Comparison of ENCODE assay signal across 8 cellular contexts in genomic region chrX:33434256-33435092, GRCh38.
DNase-seq lines count a peak whose midpoint lies in the region; ATAC-seq and TF ChIP-seq lines count a peak whose summit lies in the region.

No MANE protein-coding gene starts in this region.

- no peak overlapping the region for H3K27ac ChIP-seq in thoracic aorta

- no peaks in the 10 kb centered on the region for H3K27me3 ChIP-seq in thoracic aorta (replicated peaks; ENCODE audit: insufficient read depth)

- H3K36me3 Mint-ChIP-seq in endothelial cell (ENCODE audit: low read depth, unreplicated experiment) (no peaks in the 10 kb centered on the region), mesothelial cell of epicardium (no peaks in the 10 kb centered on the region)

- H3K4me1 Mint-ChIP-seq in endothelial cell (ENCODE audit: unreplicated experiment) (no peaks in the 10 kb centered on the region), mesothelial cell of epicardium (no peaks in the 10 kb centered on the region)

- H3K9me3 Mint-ChIP-seq in endothelial cell (ENCODE audit: unreplicated experiment) (no peaks in the 10 kb centered on the region), mesothelial cell of epicardium (peaks cover 24% of the 10 kb centered on the region)

- H3K4me3 ChIP-seq in WI38 (ENCODE audit: low read depth, low read length) (no peak overlapping the region), thoracic aorta (peak overlapping the region; percentile 58)

- H3K36me3 ChIP-seq in thoracic aorta: no peaks in the 10 kb centered on the region

- TF ChIP-seq CTCF in WI38 (IDR thresholded peaks at IDR 0.05; ENCODE audit: low read depth, low read length): peak; percentile 73
- peak; percentile 76 for TF ChIP-seq CTCF in endothelial cell (IDR thresholded peaks at IDR 0.05; ENCODE audit: unreplicated experiment)
- peak; percentile 94 for TF ChIP-seq CTCF in mesothelial cell of epicardium (IDR thresholded peaks at IDR 0.05; ENCODE audit: unreplicated experiment)
- TF ChIP-seq CTCF in thoracic aorta (IDR thresholded peaks at IDR 0.05): peak; percentile 78

- no peak overlapping the region for H3K4me3 Mint-ChIP-seq in endothelial cell (ENCODE audit: unreplicated experiment)
- H3K4me3 Mint-ChIP-seq in mesothelial cell of epicardium: no peak overlapping the region

- no peaks in the 10 kb centered on the region for H3K9me3 ChIP-seq in thoracic aorta

- DNase-seq in DMS 273 treated with DMSO at 0.1 percent for 48 hours (lab: John Stamatoyannopoulos, UW): peak; percentile 8
- DNase-seq in NCI-H2081 (lab: John Stamatoyannopoulos, UW): peak; percentile 64 to 68
- peak; percentile 61 for DNase-seq in endothelial cell (ENCODE audit: low spot score)
- DNase-seq in mesothelial cell of epicardium (ENCODE audit: low spot score in 2 of 2, unreplicated experiment in 2 of 2): peak; percentile 34 to 82
- peak; percentile 3 for DNase-seq in thoracic aorta (ENCODE audit: low spot score)

- no peaks in the 10 kb centered on the region for H3K4me1 ChIP-seq in thoracic aorta (ENCODE audit: control insufficient read depth in 1 of 2, low read depth in 2 of 2)

- ATAC-seq in GM21529 (IDR thresholded peaks at IDR 0.05; ENCODE audit: unreplicated experiment) (peak; percentile 80), thoracic aorta (ENCODE audit: insufficient number of reproducible peaks, low FRiP score, low read depth) (no peak), GM21619 (IDR thresholded peaks at IDR 0.05; ENCODE audit: unreplicated experiment) (no peak)

- H3K27ac Mint-ChIP-seq in endothelial cell (ENCODE audit: unreplicated experiment) (no peak overlapping the region), mesothelial cell of epicardium (no peak overlapping the region)

- H3K27me3 Mint-ChIP-seq in endothelial cell (ENCODE audit: unreplicated experiment) (no peaks in the 10 kb centered on the region), mesothelial cell of epicardium (ENCODE audit: low read depth) (no peaks in the 10 kb centered on the region)

Comparison
In these comparisons a context has a peak if more than half of its experiments do, and no peak if none do; other contexts are left out.
1. DNase-seq: peak in every context shown above with its lines; median percentile 66 in NCI-H2081; 61 in endothelial cell; 58 in mesothelial cell of epicardium; 8 in DMS 273 treated with DMSO at 0.1 percent for 48 hours; 3 in thoracic aorta.